6 cellular contexts compared by ENCODE assay signal in genomic region chr1:44820328-44820944, GRCh38.
DNase-seq lines count a peak whose midpoint lies in the region; ATAC-seq lines count a peak whose summit lies in the region.

No MANE protein-coding gene starts in this region.

- no peaks in the 10 kb centered on the region for H3K36me3 ChIP-seq in rectal smooth muscle tissue (ENCODE audit: control insufficient read depth, insufficient read depth, low read length)

- H3K9me3 Mint-ChIP-seq in dendritic cell treated with granulocyte-macrophage colony-stimulating factor and Interleukin-4, amounts not matched to agents 40 ng/mL and 50 ng/mL, for 4 days = no peaks in the 10 kb centered on the region

- H3K36me3 Mint-ChIP-seq in dendritic cell treated with granulocyte-macrophage colony-stimulating factor and Interleukin-4, amounts not matched to agents 40 ng/mL and 50 ng/mL, for 4 days (ENCODE audit: low read depth) = peaks cover 10% of the 10 kb centered on the region

- DNase-seq in DMS114 treated with DMSO at 0.1 percent for 48 hours (lab: John Stamatoyannopoulos, UW; ENCODE audit: unreplicated experiment) (no peak), activated gamma-delta T cell (lab: John Stamatoyannopoulos, UW) (no peak)

- H3K27ac Mint-ChIP-seq in dendritic cell treated with granulocyte-macrophage colony-stimulating factor and Interleukin-4, amounts not matched to agents 40 ng/mL and 50 ng/mL, for 4 days = peak overlapping the region; percentile 98

- peak overlapping the region; percentile 79 for H3K4me3 ChIP-seq in rectal smooth muscle tissue (ENCODE audit: low read length)

- no peaks in the 10 kb centered on the region for H3K27me3 Mint-ChIP-seq in dendritic cell treated with granulocyte-macrophage colony-stimulating factor and Interleukin-4, amounts not matched to agents 40 ng/mL and 50 ng/mL, for 4 days

- H3K4me1 Mint-ChIP-seq in dendritic cell treated with granulocyte-macrophage colony-stimulating factor and Interleukin-4, amounts not matched to agents 40 ng/mL and 50 ng/mL, for 4 days (ENCODE audit: low read depth) = peaks cover 46% of the 10 kb centered on the region

- no peaks in the 10 kb centered on the region for H3K27me3 ChIP-seq in rectal smooth muscle tissue (ENCODE audit: control insufficient read depth, insufficient read depth, low read length)

- ATAC-seq in HG03139 (IDR thresholded peaks at IDR 0.05; ENCODE audit: unreplicated experiment) = peak; percentile 1
- no peak for ATAC-seq in HG02981 (IDR thresholded peaks at IDR 0.05; ENCODE audit: unreplicated experiment)

- intact Hi-C loops in dendritic cell treated with granulocyte-macrophage colony-stimulating factor and Interleukin-4, amounts not matched to agents 40 ng/mL and 50 ng/mL, for 4 days (cut with micrococcal nuclease) = loop anchor here (1.0 kb wide), 1 partner anchor 89 kb away; the partner anchor contains the start of gene RNU5D-1

- peak overlapping the region; percentile 100 for H3K9ac ChIP-seq in rectal smooth muscle tissue (ENCODE audit: low read length)

- H3K4me1 ChIP-seq in rectal smooth muscle tissue (ENCODE audit: control insufficient read depth, insufficient read depth, low read length) = peaks cover 5% of the 10 kb centered on the region

- H3K27ac ChIP-seq in rectal smooth muscle tissue (ENCODE audit: low read depth, low read length) = peak overlapping the region; percentile 100

- peak overlapping the region; percentile 93 for H3K4me3 Mint-ChIP-seq in dendritic cell treated with granulocyte-macrophage colony-stimulating factor and Interleukin-4, amounts not matched to agents 40 ng/mL and 50 ng/mL, for 4 days
